Comparison of ENCODE assay signal across 1 cellular context in the genomic region with DNA sequence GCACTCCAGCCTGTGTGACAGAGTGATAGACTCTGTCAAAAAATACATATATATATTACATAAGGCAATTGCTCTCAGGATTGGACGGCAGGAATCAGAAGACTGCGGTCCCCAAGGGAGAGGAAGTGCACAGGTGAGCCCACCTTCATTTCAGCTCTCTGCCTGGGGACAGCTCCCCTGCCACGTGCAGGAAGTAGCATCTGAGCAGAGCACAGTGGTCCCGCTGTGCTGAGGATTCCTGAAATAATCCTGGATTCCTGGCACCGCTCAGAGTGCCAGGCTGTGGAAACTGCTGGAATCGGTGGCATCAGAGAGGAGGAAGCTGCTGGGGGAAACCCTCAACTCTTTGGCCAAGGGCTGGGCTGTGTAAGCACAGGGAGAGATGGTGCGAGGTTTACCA.
TF ChIP-seq lines count a peak whose summit lies in the region.

No MANE protein-coding gene starts in this region.

TF ChIP-seq in WTC11, 78 proteins besides CTCF, POLR2A, EP300 and RAD21 (continued from another document):
- TF ChIP-seq FOXP4 (CRISPR knock-in tag; IDR thresholded peaks at IDR 0.05) (no peak), ZNF281 (CRISPR knock-in tag; IDR thresholded peaks at IDR 0.05) (no peak), E2F4 (CRISPR knock-in tag; IDR thresholded peaks at IDR 0.05; ENCODE audit: borderline replicate concordance, low read depth) (no peak)
- TF ChIP-seq, protein P1, sequence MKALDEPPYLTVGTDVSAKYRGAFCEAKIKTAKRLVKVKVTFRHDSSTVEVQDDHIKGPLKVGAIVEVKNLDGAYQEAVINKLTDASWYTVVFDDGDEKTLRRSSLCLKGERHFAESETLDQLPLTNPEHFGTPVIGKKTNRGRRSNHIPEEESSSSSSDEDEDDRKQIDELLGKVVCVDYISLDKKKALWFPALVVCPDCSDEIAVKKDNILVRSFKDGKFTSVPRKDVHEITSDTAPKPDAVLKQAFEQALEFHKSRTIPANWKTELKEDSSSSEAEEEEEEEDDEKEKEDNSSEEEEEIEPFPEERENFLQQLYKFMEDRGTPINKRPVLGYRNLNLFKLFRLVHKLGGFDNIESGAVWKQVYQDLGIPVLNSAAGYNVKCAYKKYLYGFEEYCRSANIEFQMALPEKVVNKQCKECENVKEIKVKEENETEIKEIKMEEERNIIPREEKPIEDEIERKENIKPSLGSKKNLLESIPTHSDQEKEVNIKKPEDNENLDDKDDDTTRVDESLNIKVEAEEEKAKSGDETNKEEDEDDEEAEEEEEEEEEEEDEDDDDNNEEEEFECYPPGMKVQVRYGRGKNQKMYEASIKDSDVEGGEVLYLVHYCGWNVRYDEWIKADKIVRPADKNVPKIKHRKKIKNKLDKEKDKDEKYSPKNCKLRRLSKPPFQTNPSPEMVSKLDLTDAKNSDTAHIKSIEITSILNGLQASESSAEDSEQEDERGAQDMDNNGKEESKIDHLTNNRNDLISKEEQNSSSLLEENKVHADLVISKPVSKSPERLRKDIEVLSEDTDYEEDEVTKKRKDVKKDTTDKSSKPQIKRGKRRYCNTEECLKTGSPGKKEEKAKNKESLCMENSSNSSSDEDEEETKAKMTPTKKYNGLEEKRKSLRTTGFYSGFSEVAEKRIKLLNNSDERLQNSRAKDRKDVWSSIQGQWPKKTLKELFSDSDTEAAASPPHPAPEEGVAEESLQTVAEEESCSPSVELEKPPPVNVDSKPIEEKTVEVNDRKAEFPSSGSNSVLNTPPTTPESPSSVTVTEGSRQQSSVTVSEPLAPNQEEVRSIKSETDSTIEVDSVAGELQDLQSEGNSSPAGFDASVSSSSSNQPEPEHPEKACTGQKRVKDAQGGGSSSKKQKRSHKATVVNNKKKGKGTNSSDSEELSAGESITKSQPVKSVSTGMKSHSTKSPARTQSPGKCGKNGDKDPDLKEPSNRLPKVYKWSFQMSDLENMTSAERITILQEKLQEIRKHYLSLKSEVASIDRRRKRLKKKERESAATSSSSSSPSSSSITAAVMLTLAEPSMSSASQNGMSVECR (CRISPR knock-in tag; IDR thresholded peaks at IDR 0.05; ENCODE audit: borderline replicate concordance): no peak
TF ChIP-seq in WTC11: peak in this region for 0.
